In the genomic region with DNA sequence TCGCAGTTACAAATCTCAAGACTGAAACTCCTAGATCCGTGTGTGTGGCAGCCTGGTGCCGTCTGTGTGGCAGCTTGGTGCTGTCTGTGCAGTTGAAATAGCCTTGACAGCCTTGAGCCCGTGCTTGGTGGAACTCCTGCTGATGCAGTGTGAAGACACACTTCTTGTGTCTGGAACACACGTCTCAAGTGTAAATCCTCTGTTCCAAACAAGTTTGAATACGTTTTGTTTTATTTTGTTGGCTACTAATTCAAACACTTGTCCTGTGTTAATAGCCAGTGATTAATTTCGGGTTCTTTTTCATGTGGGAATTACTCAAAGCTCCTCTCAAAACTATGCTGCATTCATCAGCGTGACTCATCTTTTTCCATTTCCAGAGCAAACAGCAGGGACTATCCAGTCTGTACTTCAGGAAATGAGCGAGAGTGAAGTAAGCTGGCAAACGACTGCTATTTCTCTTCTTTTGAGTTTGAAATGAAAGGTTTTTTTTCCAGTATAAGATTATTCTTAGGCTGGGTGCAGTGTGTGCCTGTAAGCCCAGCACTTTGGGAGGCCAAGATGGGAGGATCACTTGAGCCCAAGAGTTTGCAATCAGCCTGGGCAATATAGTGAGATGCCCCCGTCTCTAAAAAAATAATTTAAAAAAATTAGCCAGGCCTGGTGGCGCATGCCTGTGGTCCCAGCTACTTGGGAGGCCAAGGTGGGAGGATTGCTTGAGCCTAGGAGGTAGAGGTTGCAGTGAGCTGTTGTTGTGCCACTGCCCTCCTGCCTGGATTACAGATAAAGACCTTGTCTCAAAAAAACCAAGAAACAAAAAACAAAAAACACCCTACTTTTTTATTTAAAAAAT, we compare ENCODE assay signal across 10 cellular contexts.
A peak's percentile ranks its signal among the peaks of the same experiment; 100 is the strongest.
DNase-seq lines count a peak whose midpoint lies in the region; ATAC-seq, FAIRE-seq and TF ChIP-seq lines count a peak whose summit lies in the region.
"Had no signal": no experiment of that assay in that cellular context is flagged by ENCODE, and none has a peak within 500 bp of the region (broad histone marks: within the 10 kb centered on the region; RNA-seq: fewer than 3 reads in every experiment).

No MANE protein-coding gene starts in this region.

- H3K4me1 ChIP-seq in A549, result peaks cover 36% of the 10 kb centered on the region
- no peaks in the 10 kb centered on the region for H3K4me1 ChIP-seq in left lung

- H3K4me3 Mint-ChIP-seq in CD14-positive monocyte, result no peak overlapping the region
- H3K4me3 Mint-ChIP-seq: activated naive CD4-positive, alpha-beta T cell treated with anti-CD3 and anti-CD28 coated beads, Interleukin-2, amount 50 U/mL, for 24 hours had no signal

- no peaks in the 10 kb centered on the region for H3K36me3 Mint-ChIP-seq in CD14-positive monocyte

- WGBS in A549 (ENCODE audit: missing lambda C conversion rate), result 2% methylated on average over 12 of the region's 12 CpGs

- peaks cover 0 to 8% (median 3%) of the 10 kb centered on the region in 7 donors for H3K9me3 Mint-ChIP-seq in CD14-positive monocyte
- H3K9me3 Mint-ChIP-seq: activated naive CD4-positive, alpha-beta T cell treated with anti-CD3 and anti-CD28 coated beads, Interleukin-2, amount 50 U/mL, for 24 hours had no signal

- H3K9me3 ChIP-seq in A549 (peaks cover 18% of the 10 kb centered on the region), left lung (peaks cover 0 to 4% of the 10 kb centered on the region in 2 donors)

- ATAC-seq in A549 (peak; percentile 96 to 97), left lung (peak; percentile 95), GM18505 (IDR thresholded peaks at IDR 0.05; ENCODE audit: unreplicated experiment) (no peak)

- H3K27ac ChIP-seq in A549 (peak overlapping the region; percentile 89 to 98), left lung (peak overlapping the region in 1 of 2 donors; percentile 70)

- CTCF ChIA-PET in A549 (lab: Yijun Ruan, JAX), result interaction anchor here (0.8 to 3.7 kb wide), 7 partner anchors 9 to 298 kb away, joined by 3 to 15 read pairs (median 7); no protein-coding TSS in a partner anchor

- H3K27me3 ChIP-seq in left lung, result no peaks in the 10 kb centered on the region

- no peak overlapping the region for H3K27ac Mint-ChIP-seq in CD14-positive monocyte
- H3K27ac Mint-ChIP-seq: activated naive CD4-positive, alpha-beta T cell treated with anti-CD3 and anti-CD28 coated beads, Interleukin-2, amount 50 U/mL, for 24 hours had no signal

- peak; percentile 94 for TF ChIP-seq EP300 in A549 (IDR thresholded peaks at IDR 0.05)

- peak; percentile 93 for FAIRE-seq in A549 (lab: Jason Lieb, UNC)

- in situ Hi-C loops in astrocyte of the cerebellum (cut with HindIII; ENCODE audit: low sequenced_read_pairs), result no loop called here

- peak; percentile 49 to 63 for TF ChIP-seq RAD21 in A549 (conservative IDR thresholded peaks at IDR 0.05 in 1 of 2, IDR thresholded peaks at IDR 0.05 in 1 of 2)

- intact Hi-C loops in left lung (cut with DNase I) (no loop called here), CD14-positive monocyte (cut with micrococcal nuclease) (no loop called here)

- peak; percentile 78 to 94 for DNase-seq in A549 (ENCODE audit: low read depth in 1 of 2, low spot score in 1 of 2)
- peak; percentile 90 for DNase-seq in H4 (ENCODE audit: low spot score)
- DNase-seq in astrocyte of the cerebellum (ENCODE audit: low read depth), result peak; percentile 98
- DNase-seq in left lung, result peak in 1 of 2 donors; percentile 49
- no peak for DNase-seq in SIG-M5 (lab: John Stamatoyannopoulos, UW)
- DNase-seq in NK-92 treated with Interleukin-12 subunit alpha and Interleukin-12 subunit beta, amount 100 ng/mL, for 24 hours (lab: John Stamatoyannopoulos, UW), result no peak
- no peak for DNase-seq in CD14-positive monocyte (ENCODE audit: low spot score)
- DNase-seq: substantia nigra had no signal

- peaks cover 0 to 5% (median 4%) of the 10 kb centered on the region in 3 donors for H3K27me3 Mint-ChIP-seq in CD14-positive monocyte (ENCODE audit: low read depth in 3 of 3)
- H3K27me3 Mint-ChIP-seq: activated naive CD4-positive, alpha-beta T cell treated with anti-CD3 and anti-CD28 coated beads, Interleukin-2, amount 50 U/mL, for 24 hours had no signal

- H3K4me3 ChIP-seq in A549, result 0 out of 3 replicates have a peak overlapping the region, but pooled peaks have one; percentile 1
- no peak overlapping the region for H3K4me3 ChIP-seq in astrocyte of the cerebellum (ENCODE audit: low read depth, low read length)
- no peak overlapping the region for H3K4me3 ChIP-seq in left lung

- H3K36me3 ChIP-seq in left lung, result no peaks in the 10 kb centered on the region

- no peaks in the 10 kb centered on the region for H3K4me1 Mint-ChIP-seq in CD14-positive monocyte
- H3K4me1 Mint-ChIP-seq: activated naive CD4-positive, alpha-beta T cell treated with anti-CD3 and anti-CD28 coated beads, Interleukin-2, amount 50 U/mL, for 24 hours had no signal

- H3K4me2 ChIP-seq in A549, result peak overlapping the region; percentile 78

- TF ChIP-seq POLR2A in A549 (IDR thresholded peaks at IDR 0.05; ENCODE audit: low read length) (no peak), GM18505 (IDR thresholded peaks at IDR 0.05; ENCODE audit: borderline replicate concordance, extremely low read depth, insufficient read depth, insufficient read length) (no peak)

- TF ChIP-seq CTCF in A549 (IDR thresholded peaks at IDR 0.05) (no peak), astrocyte of the cerebellum (IDR thresholded peaks at IDR 0.05; ENCODE audit: low read depth, low read length, missing control alignments) (no peak), left lung (IDR thresholded peaks at IDR 0.05) (no peak), CD14-positive monocyte (IDR thresholded peaks at IDR 0.05) (no peak)

- POLR2A ChIA-PET in A549 (lab: Yijun Ruan, JAX), result interaction anchor here (1.0 to 1.4 kb wide), 6 partner anchors 39 to 294 kb away, joined by 3 to 9 read pairs (median 5); a partner anchor contains a TSS

TF ChIP-seq in A549, 52 proteins besides CTCF, POLR2A, EP300 and RAD21 (continues in another document):
- TF ChIP-seq FOSL2 (IDR thresholded peaks at IDR 0.05), result peak; percentile 99
- TF ChIP-seq FOSL2 (CRISPR knock-in tag; IDR thresholded peaks at IDR 0.05), result peak; percentile 99
- TF ChIP-seq FOSB (CRISPR knock-in tag; IDR thresholded peaks at IDR 0.05), result no peak
- TF ChIP-seq CHD4 (IDR thresholded peaks at IDR 0.05; ENCODE audit: borderline replicate concordance), result no peak
- peak; percentile 97 for TF ChIP-seq JUN (IDR thresholded peaks at IDR 0.05)
- 0 out of 2 replicates have a peak, but pooled peaks have one; percentile 46 for TF ChIP-seq ZSCAN20 (CRISPR knock-in tag; IDR thresholded peaks at IDR 0.05)
- no peak for TF ChIP-seq ZFP36 (IDR thresholded peaks at IDR 0.05; ENCODE audit: borderline replicate concordance, partially characterized antibody)
- TF ChIP-seq, protein P1, sequence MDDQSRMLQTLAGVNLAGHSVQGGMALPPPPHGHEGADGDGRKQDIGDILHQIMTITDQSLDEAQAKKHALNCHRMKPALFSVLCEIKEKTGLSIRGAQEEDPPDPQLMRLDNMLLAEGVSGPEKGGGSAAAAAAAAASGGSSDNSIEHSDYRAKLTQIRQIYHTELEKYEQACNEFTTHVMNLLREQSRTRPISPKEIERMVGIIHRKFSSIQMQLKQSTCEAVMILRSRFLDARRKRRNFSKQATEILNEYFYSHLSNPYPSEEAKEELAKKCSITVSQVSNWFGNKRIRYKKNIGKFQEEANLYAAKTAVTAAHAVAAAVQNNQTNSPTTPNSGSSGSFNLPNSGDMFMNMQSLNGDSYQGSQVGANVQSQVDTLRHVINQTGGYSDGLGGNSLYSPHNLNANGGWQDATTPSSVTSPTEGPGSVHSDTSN (IDR thresholded peaks at IDR 0.05), result peak; percentile 82
- peak; percentile 53; the same call in 1 of the 2 replicates for TF ChIP-seq KDM1A (IDR thresholded peaks at IDR 0.05; ENCODE audit: low read depth)
- TF ChIP-seq HOXB5 (CRISPR knock-in tag; IDR thresholded peaks at IDR 0.05), result no peak; the same call in 1 of the 2 replicates
- TF ChIP-seq NFE2L2 (conservative IDR thresholded peaks at IDR 0.05; ENCODE audit: low read length), result peak; percentile 80
- no peak for TF ChIP-seq RFX5 (IDR thresholded peaks at IDR 0.05)
- TF ChIP-seq RCOR1 (IDR thresholded peaks at IDR 0.05; ENCODE audit: low read depth, low read length), result no peak
- TF ChIP-seq BHLHE40 (IDR thresholded peaks at IDR 0.05; ENCODE audit: low read depth, low read length), result no peak
- TF ChIP-seq, protein P2, sequence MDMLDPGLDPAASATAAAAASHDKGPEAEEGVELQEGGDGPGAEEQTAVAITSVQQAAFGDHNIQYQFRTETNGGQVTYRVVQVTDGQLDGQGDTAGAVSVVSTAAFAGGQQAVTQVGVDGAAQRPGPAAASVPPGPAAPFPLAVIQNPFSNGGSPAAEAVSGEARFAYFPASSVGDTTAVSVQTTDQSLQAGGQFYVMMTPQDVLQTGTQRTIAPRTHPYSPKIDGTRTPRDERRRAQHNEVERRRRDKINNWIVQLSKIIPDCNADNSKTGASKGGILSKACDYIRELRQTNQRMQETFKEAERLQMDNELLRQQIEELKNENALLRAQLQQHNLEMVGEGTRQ (IDR thresholded peaks at IDR 0.05), result no peak
- TF ChIP-seq, protein P3, sequence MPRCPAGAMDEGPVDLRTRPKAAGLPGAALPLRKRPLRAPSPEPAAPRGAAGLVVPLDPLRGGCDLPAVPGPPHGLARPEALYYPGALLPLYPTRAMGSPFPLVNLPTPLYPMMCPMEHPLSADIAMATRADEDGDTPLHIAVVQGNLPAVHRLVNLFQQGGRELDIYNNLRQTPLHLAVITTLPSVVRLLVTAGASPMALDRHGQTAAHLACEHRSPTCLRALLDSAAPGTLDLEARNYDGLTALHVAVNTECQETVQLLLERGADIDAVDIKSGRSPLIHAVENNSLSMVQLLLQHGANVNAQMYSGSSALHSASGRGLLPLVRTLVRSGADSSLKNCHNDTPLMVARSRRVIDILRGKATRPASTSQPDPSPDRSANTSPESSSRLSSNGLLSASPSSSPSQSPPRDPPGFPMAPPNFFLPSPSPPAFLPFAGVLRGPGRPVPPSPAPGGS (IDR thresholded peaks at IDR 0.05), result peak; percentile 90
- TF ChIP-seq SMC3 (IDR thresholded peaks at IDR 0.05), result peak; percentile 53
- TF ChIP-seq, protein P4, sequence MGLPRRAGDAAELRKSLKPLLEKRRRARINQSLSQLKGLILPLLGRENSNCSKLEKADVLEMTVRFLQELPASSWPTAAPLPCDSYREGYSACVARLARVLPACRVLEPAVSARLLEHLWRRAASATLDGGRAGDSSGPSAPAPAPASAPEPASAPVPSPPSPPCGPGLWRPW (IDR thresholded peaks at IDR 0.05), result 0 out of 2 replicates have a peak, but pooled peaks have one; percentile 34
- TF ChIP-seq CEBPB (IDR thresholded peaks at IDR 0.05), result peak; percentile 60 to 89; a peak in 3 of 4 replicates
- peak; percentile 97 for TF ChIP-seq GATA3 (IDR thresholded peaks at IDR 0.05; ENCODE audit: borderline replicate concordance)
- peak; percentile 100 for TF ChIP-seq JUNB (IDR thresholded peaks at IDR 0.05)

Comparison
In these comparisons a context has a peak if more than half of its experiments do, and no peak if none do; other contexts are left out.
1. DNase-seq: peak in A549 (2 of 2), H4 (single experiment) and astrocyte of the cerebellum (single experiment); none in SIG-M5 (single experiment), NK-92 treated with Interleukin-12 subunit alpha and Interleukin-12 subunit beta, amount 100 ng/mL, for 24 hours (single experiment) and CD14-positive monocyte (single experiment).